Comparison of ENCODE assay signal across 8 cellular contexts in the genomic region with DNA sequence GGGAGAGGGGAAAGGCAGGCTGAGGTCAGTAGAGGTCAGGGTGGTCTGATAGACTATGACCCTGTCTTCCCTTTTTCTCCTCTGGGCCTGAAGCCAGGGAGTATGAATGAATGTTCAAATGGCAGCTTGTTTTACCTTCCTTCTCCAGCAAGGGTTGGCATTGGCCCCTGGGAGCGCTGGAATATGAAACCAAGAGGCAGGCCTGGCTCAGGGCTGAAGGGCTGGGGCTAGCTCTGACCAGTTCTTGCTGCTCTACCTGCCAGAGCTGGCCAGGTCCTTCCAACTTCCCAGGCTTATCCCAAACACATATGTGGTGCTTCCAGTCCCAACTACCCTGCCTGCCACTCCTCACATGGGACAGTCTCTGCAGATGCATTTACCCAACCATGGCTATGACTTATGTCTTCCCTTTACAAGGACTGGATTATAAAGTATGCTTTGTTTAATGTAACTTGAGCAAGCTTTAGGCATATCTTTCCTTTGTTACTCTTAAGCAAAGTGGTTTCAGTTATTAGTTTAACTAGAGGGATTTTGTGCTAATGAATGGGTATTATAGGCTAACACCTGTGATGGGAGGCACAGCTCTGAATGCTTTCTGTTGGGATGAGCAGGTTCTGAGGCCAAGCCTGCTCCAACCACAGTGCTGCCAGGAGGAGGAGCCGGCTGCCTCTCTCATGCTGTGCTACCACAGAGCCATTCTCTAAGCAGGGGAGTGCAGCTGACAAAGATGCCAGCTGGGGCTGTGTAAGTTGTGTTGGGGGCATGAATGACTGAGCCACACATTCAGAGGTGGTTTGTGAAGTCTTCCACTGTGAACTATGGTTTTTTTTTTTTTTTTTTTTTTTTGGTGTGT. TPM values are rescaled to one million over a fixed set of nuclear protein-coding genes. Genes with fewer than 3 reads are reported as not detected.
DNase-seq lines count a peak whose midpoint lies in the region; ATAC-seq and TF ChIP-seq lines count a peak whose summit lies in the region.

No MANE protein-coding gene starts in this region.

- H3K27ac Mint-ChIP-seq in activated CD4-positive, alpha-beta memory T cell treated with anti-CD3 and anti-CD28 coated beads for 36 hours = no peak overlapping the region
- no peak overlapping the region for H3K27ac Mint-ChIP-seq in activated CD4-positive, alpha-beta memory T cell treated with anti-CD3 and anti-CD28 coated beads, Interleukin-2, amount 10 ng/mL, durations not matched to agents 7 days and 5 days
- no peak overlapping the region for H3K27ac Mint-ChIP-seq in stimulated activated naive B cell treated with anti-CD40 and anti-IgM and Interleukin-4, amounts not matched to agents 10 μg/mL and 1 μg/mL and 100 μg/mL, for 72 hours

- H3K27ac ChIP-seq in PC-3 (ENCODE audit: low read length) (no peak overlapping the region), coronary artery (no peak overlapping the region), mesenchymal stem cell (ENCODE audit: low read length, poor library complexity, severe bottlenecking) (no peak overlapping the region)

- H3K9me2 ChIP-seq in PC-3 (replicated peaks; ENCODE audit: low read length) = no peaks in the 10 kb centered on the region

- H3K14ac ChIP-seq in mesenchymal stem cell (ENCODE audit: low read length in 2 of 2) = no peak overlapping the region

- H3K9me3 ChIP-seq in PC-3 (ENCODE audit: low read length) = no peaks in the 10 kb centered on the region
- no peaks in the 10 kb centered on the region for H3K9me3 ChIP-seq in mesenchymal stem cell (ENCODE audit: control insufficient read depth, low read length)

- H3K79me1 ChIP-seq in mesenchymal stem cell (replicated peaks; ENCODE audit: low read length, poor library complexity, severe bottlenecking) = peaks cover 2% of the 10 kb centered on the region

- DNase-seq in activated CD4-positive, alpha-beta memory T cell treated with anti-CD3 and anti-CD28 coated beads for 36 hours = peak; percentile 47
- DNase-seq in activated CD4-positive, alpha-beta memory T cell treated with anti-CD3 and anti-CD28 coated beads, Interleukin-2, amount 10 ng/mL, durations not matched to agents 7 days and 5 days = no peak
- DNase-seq in PC-3 = no peak
- DNase-seq in fibroblast of peridontal ligament (ENCODE audit: extremely low read depth) = peak; percentile 20
- no peak for DNase-seq in stimulated activated naive B cell treated with anti-CD40 and anti-IgM and Interleukin-4, amounts not matched to agents 10 μg/mL and 1 μg/mL and 100 μg/mL, for 72 hours
- DNase-seq in coronary artery (ENCODE audit: low spot score) = no peak
- no peak for DNase-seq in mesenchymal stem cell
- DNase-seq in HK-2 (ENCODE audit: unreplicated experiment) = no peak

- no peak overlapping the region for H3K4ac ChIP-seq in mesenchymal stem cell (ENCODE audit: low read depth in 1 of 2, low read length in 2 of 2)

- POLR2A ChIA-PET in activated CD4-positive, alpha-beta memory T cell treated with anti-CD3 and anti-CD28 coated beads for 36 hours (lab: Charles Lee) = no interaction called here
- POLR2A ChIA-PET in activated CD4-positive, alpha-beta memory T cell treated with anti-CD3 and anti-CD28 coated beads, Interleukin-2, amount 10 ng/mL, durations not matched to agents 7 days and 5 days (lab: Charles Lee) = interaction anchor here (0.9 to 1.5 kb wide), 2 partner anchors 15 to 48 kb away, joined by 3 to 4 read pairs; no protein-coding TSS in a partner anchor
- POLR2A ChIA-PET in PC-3 (lab: Charles Lee; ENCODE audit: unreplicated experiment) = no interaction called here

- H2AK5ac ChIP-seq in mesenchymal stem cell (ENCODE audit: low read length, severe bottlenecking) = no peak overlapping the region

- no peak overlapping the region for H3K4me3 Mint-ChIP-seq in activated CD4-positive, alpha-beta memory T cell treated with anti-CD3 and anti-CD28 coated beads for 36 hours
- no peak overlapping the region for H3K4me3 Mint-ChIP-seq in activated CD4-positive, alpha-beta memory T cell treated with anti-CD3 and anti-CD28 coated beads, Interleukin-2, amount 10 ng/mL, durations not matched to agents 7 days and 5 days
- no peak overlapping the region for H3K4me3 Mint-ChIP-seq in stimulated activated naive B cell treated with anti-CD40 and anti-IgM and Interleukin-4, amounts not matched to agents 10 μg/mL and 1 μg/mL and 100 μg/mL, for 72 hours

- H4K8ac ChIP-seq in mesenchymal stem cell (ENCODE audit: low read length) = no peak overlapping the region

- no peaks in the 10 kb centered on the region for H3F3A ChIP-seq in PC-3 (ENCODE audit: low read length, unreplicated experiment)

- no TSS peak for BruUV-seq in PC-3 (replicated peaks; lab: Mats Ljungman, UMichigan)

- no peak overlapping the region for H2BK120ac ChIP-seq in mesenchymal stem cell (ENCODE audit: low read depth, low read length)

- H3K4me1 ChIP-seq in PC-3 (ENCODE audit: insufficient read depth, low read length) (no peaks in the 10 kb centered on the region), mesenchymal stem cell (ENCODE audit: control insufficient read depth, insufficient read depth, low read depth, low read length) (peaks cover 5% of the 10 kb centered on the region)

- no peaks in the 10 kb centered on the region for H3K27me3 ChIP-seq in PC-3 (ENCODE audit: low read length)
- peaks cover 3 to 72% of the 10 kb centered on the region in 2 experiments for H3K27me3 ChIP-seq in mesenchymal stem cell (ENCODE audit: control insufficient read depth in 1 of 2, insufficient read depth in 1 of 2, low read length in 2 of 2)

- peaks cover 8% of the 10 kb centered on the region for H3K36me3 Mint-ChIP-seq in activated CD4-positive, alpha-beta memory T cell treated with anti-CD3 and anti-CD28 coated beads for 36 hours
- H3K36me3 Mint-ChIP-seq in activated CD4-positive, alpha-beta memory T cell treated with anti-CD3 and anti-CD28 coated beads, Interleukin-2, amount 10 ng/mL, durations not matched to agents 7 days and 5 days (ENCODE audit: low read depth) = peaks cover 19% of the 10 kb centered on the region
- no peaks in the 10 kb centered on the region for H3K36me3 Mint-ChIP-seq in stimulated activated naive B cell treated with anti-CD40 and anti-IgM and Interleukin-4, amounts not matched to agents 10 μg/mL and 1 μg/mL and 100 μg/mL, for 72 hours

- TF ChIP-seq CTCF in PC-3 (conservative IDR thresholded peaks at IDR 0.05; ENCODE audit: low read depth, low read length) (no peak), coronary artery (IDR thresholded peaks at IDR 0.05) (no peak)

- no peak overlapping the region for H3K23ac ChIP-seq in mesenchymal stem cell (ENCODE audit: low read length in 2 of 2)

- H3K4me2 ChIP-seq in PC-3 (ENCODE audit: low read length) (no peak overlapping the region), mesenchymal stem cell (ENCODE audit: low read length, poor library complexity, severe bottlenecking) (no peak overlapping the region)

- H3K4me3 ChIP-seq in PC-3 (ENCODE audit: low read length) (no peak overlapping the region), coronary artery (no peak overlapping the region), mesenchymal stem cell (ENCODE audit: insufficient read depth in 1 of 2, low read depth in 1 of 2, low read length in 2 of 2) (no peak overlapping the region)

- H2BK15ac ChIP-seq in mesenchymal stem cell (ENCODE audit: low read depth, poor library complexity, severe bottlenecking) = no peak overlapping the region

- peak; percentile 24; the same call in 1 of the 2 replicates for ATAC-seq in PC-3
- peak; percentile 27 to 34 for ATAC-seq in stimulated activated naive B cell treated with anti-CD40 and anti-IgM and Interleukin-4, amounts not matched to agents 10 μg/mL and 1 μg/mL and 100 μg/mL, for 72 hours (replicated peaks)

- CTCF ChIA-PET in activated CD4-positive, alpha-beta memory T cell treated with anti-CD3 and anti-CD28 coated beads for 36 hours (lab: Charles Lee) = interaction anchor here (0.8 to 4.1 kb wide), 4 partner anchors 16 to 67 kb away, joined by 3 to 22 read pairs (median 8); a partner anchor contains a TSS
- CTCF ChIA-PET in activated CD4-positive, alpha-beta memory T cell treated with anti-CD3 and anti-CD28 coated beads, Interleukin-2, amount 10 ng/mL, durations not matched to agents 7 days and 5 days (lab: Charles Lee) = interaction anchor here (1.3 to 2.5 kb wide), 2 partner anchors 16 to 67 kb away, joined by 3 to 20 read pairs; a partner anchor contains a TSS
- CTCF ChIA-PET in PC-3 (lab: Charles Lee) = no interaction called here

- no peak overlapping the region for H4K91ac ChIP-seq in mesenchymal stem cell (ENCODE audit: low read length)

- no peaks in the 10 kb centered on the region for H3K9me3 Mint-ChIP-seq in activated CD4-positive, alpha-beta memory T cell treated with anti-CD3 and anti-CD28 coated beads for 36 hours
- no peaks in the 10 kb centered on the region for H3K9me3 Mint-ChIP-seq in activated CD4-positive, alpha-beta memory T cell treated with anti-CD3 and anti-CD28 coated beads, Interleukin-2, amount 10 ng/mL, durations not matched to agents 7 days and 5 days
- H3K9me3 Mint-ChIP-seq in stimulated activated naive B cell treated with anti-CD40 and anti-IgM and Interleukin-4, amounts not matched to agents 10 μg/mL and 1 μg/mL and 100 μg/mL, for 72 hours = no peaks in the 10 kb centered on the region

- H3K9ac ChIP-seq in PC-3 (ENCODE audit: low read length) (no peak overlapping the region), mesenchymal stem cell (ENCODE audit: low read length) (no peak overlapping the region)

- H2BK5ac ChIP-seq in mesenchymal stem cell (ENCODE audit: low read depth, low read length, poor library complexity, severe bottlenecking) = no peak overlapping the region

- H3K27me3 Mint-ChIP-seq in activated CD4-positive, alpha-beta memory T cell treated with anti-CD3 and anti-CD28 coated beads for 36 hours = no peaks in the 10 kb centered on the region
- H3K27me3 Mint-ChIP-seq in activated CD4-positive, alpha-beta memory T cell treated with anti-CD3 and anti-CD28 coated beads, Interleukin-2, amount 10 ng/mL, durations not matched to agents 7 days and 5 days = no peaks in the 10 kb centered on the region
- peaks cover 8 to 35% of the 10 kb centered on the region in 2 donors for H3K27me3 Mint-ChIP-seq in stimulated activated naive B cell treated with anti-CD40 and anti-IgM and Interleukin-4, amounts not matched to agents 10 μg/mL and 1 μg/mL and 100 μg/mL, for 72 hours

- no peak overlapping the region for H2BK12ac ChIP-seq in mesenchymal stem cell (ENCODE audit: low read length in 2 of 2)

- no peaks in the 10 kb centered on the region for H3K79me2 ChIP-seq in PC-3 (ENCODE audit: low read length)

- intact Hi-C loops in activated CD4-positive, alpha-beta memory T cell treated with anti-CD3 and anti-CD28 coated beads for 36 hours (cut with micrococcal nuclease) = loop anchor here (5.0 kb wide), 1 partner anchor 91 kb away; no protein-coding TSS in a partner anchor
- intact Hi-C loops in PC-3 (cut with micrococcal nuclease) = no loop called here

- no peaks in the 10 kb centered on the region for H4K20me1 ChIP-seq in PC-3 (ENCODE audit: low read length)

- WGBS in mesenchymal stem cell = 46% methylated on average over 2 of the region's 2 CpGs

- H3K18ac ChIP-seq in mesenchymal stem cell (ENCODE audit: low read depth in 1 of 2, low read length in 2 of 2) = no peak overlapping the region

- H3K36me3 ChIP-seq in PC-3 (ENCODE audit: low read depth, low read length) = no peaks in the 10 kb centered on the region
- peaks cover 17 to 19% of the 10 kb centered on the region in 2 experiments for H3K36me3 ChIP-seq in mesenchymal stem cell (ENCODE audit: control insufficient read depth in 1 of 2, insufficient read depth in 2 of 2, low read depth in 1 of 2, low read length in 2 of 2)

- H3K4me1 Mint-ChIP-seq in activated CD4-positive, alpha-beta memory T cell treated with anti-CD3 and anti-CD28 coated beads for 36 hours (ENCODE audit: low read depth) = peaks cover 38% of the 10 kb centered on the region
- peaks cover 37% of the 10 kb centered on the region for H3K4me1 Mint-ChIP-seq in activated CD4-positive, alpha-beta memory T cell treated with anti-CD3 and anti-CD28 coated beads, Interleukin-2, amount 10 ng/mL, durations not matched to agents 7 days and 5 days
- H3K4me1 Mint-ChIP-seq in stimulated activated naive B cell treated with anti-CD40 and anti-IgM and Interleukin-4, amounts not matched to agents 10 μg/mL and 1 μg/mL and 100 μg/mL, for 72 hours = peaks cover 11 to 16% of the 10 kb centered on the region in 2 donors

- H2AFZ ChIP-seq in PC-3 (ENCODE audit: low read length) (no peak overlapping the region), mesenchymal stem cell (ENCODE audit: low read depth, low read length) (no peak overlapping the region)

RNA-seq across cellular contexts. Expression of a gene that starts 6.1 kb away (rescaled TPM):
- 1 to 10 TPM; 2.7 to 4.2 TPM for total RNA-seq in activated CD4-positive, alpha-beta memory T cell treated with anti-CD3 and anti-CD28 coated beads for 36 hours
- 1 to 10 TPM; 6.4 to 6.7 TPM for total RNA-seq in activated CD4-positive, alpha-beta memory T cell treated with anti-CD3 and anti-CD28 coated beads, Interleukin-2, amount 10 ng/mL, durations not matched to agents 7 days and 5 days
- total RNA-seq in PC-3 (2014; rRNA removed) = not detected in 2 replicates
- polyA plus RNA-seq in mesenchymal stem cell (2013, experiment 1 of 2) = not detected
- polyA plus RNA-seq in mesenchymal stem cell (2013, experiment 2 of 2) = not detected

RNA-seq across cellular contexts. Expression of a gene that starts 16.0 kb away (rescaled TPM):
- 10 to 100 TPM; 12.1 to 16.1 TPM for total RNA-seq in activated CD4-positive, alpha-beta memory T cell treated with anti-CD3 and anti-CD28 coated beads for 36 hours
- 10 to 100 TPM; 16.2 to 19.3 TPM for total RNA-seq in activated CD4-positive, alpha-beta memory T cell treated with anti-CD3 and anti-CD28 coated beads, Interleukin-2, amount 10 ng/mL, durations not matched to agents 7 days and 5 days
- 5.7 and 9.5 TPM in 2 replicates for total RNA-seq in PC-3 (2014; rRNA removed)
- polyA plus RNA-seq in mesenchymal stem cell (2013, experiment 1 of 2) = 8.1 TPM
- polyA plus RNA-seq in mesenchymal stem cell (2013, experiment 2 of 2) = 8.2 TPM

RNA-seq across cellular contexts. Expression of a gene that starts 23.7 kb away (rescaled TPM):
- 10 to 100 TPM; 31.1 to 32.8 TPM for total RNA-seq in activated CD4-positive, alpha-beta memory T cell treated with anti-CD3 and anti-CD28 coated beads for 36 hours
- total RNA-seq in activated CD4-positive, alpha-beta memory T cell treated with anti-CD3 and anti-CD28 coated beads, Interleukin-2, amount 10 ng/mL, durations not matched to agents 7 days and 5 days = 10 to 100 TPM; 29.7 to 31.8 TPM
- total RNA-seq in PC-3 (2014; rRNA removed) = 21.9 and 29.4 TPM in 2 replicates
- polyA plus RNA-seq in mesenchymal stem cell (2013, experiment 1 of 2) = 56.6 TPM
- polyA plus RNA-seq in mesenchymal stem cell (2013, experiment 2 of 2) = 56.6 TPM

RNA-seq across cellular contexts. Expression of a gene that starts 59.7 kb away (rescaled TPM):
- not detected for total RNA-seq in activated CD4-positive, alpha-beta memory T cell treated with anti-CD3 and anti-CD28 coated beads for 36 hours
- not detected for total RNA-seq in activated CD4-positive, alpha-beta memory T cell treated with anti-CD3 and anti-CD28 coated beads, Interleukin-2, amount 10 ng/mL, durations not matched to agents 7 days and 5 days
- total RNA-seq in PC-3 (2014; rRNA removed) = 0.04 TPM in 1 of 2 replicates, not detected in the other
- 0.01 TPM for polyA plus RNA-seq in mesenchymal stem cell (2013, experiment 1 of 2)
- polyA plus RNA-seq in mesenchymal stem cell (2013, experiment 2 of 2) = 0.04 TPM

Comparison
In these comparisons a context has a peak if more than half of its experiments do, and no peak if none do; other contexts are left out.
1. DNase-seq: peak in activated CD4-positive, alpha-beta memory T cell treated with anti-CD3 and anti-CD28 coated beads for 36 hours (single experiment) and fibroblast of peridontal ligament (single experiment); none in activated CD4-positive, alpha-beta memory T cell treated with anti-CD3 and anti-CD28 coated beads, Interleukin-2, amount 10 ng/mL, durations not matched to agents 7 days and 5 days (single experiment), PC-3 (single experiment), stimulated activated naive B cell treated with anti-CD40 and anti-IgM and Interleukin-4, amounts not matched to agents 10 μg/mL and 1 μg/mL and 100 μg/mL, for 72 hours (single experiment), coronary artery (single experiment), mesenchymal stem cell (single experiment) and HK-2 (single experiment).